8 cellular contexts compared by ENCODE assay signal in genomic region chr2:197205590-197206215, GRCh38.
A peak's percentile ranks its signal among the peaks of the same experiment; 100 is the strongest.
DNase-seq lines count a peak whose midpoint lies in the region; ATAC-seq and TF ChIP-seq lines count a peak whose summit lies in the region.

No MANE protein-coding gene starts in this region.

- H3K4me1 Mint-ChIP-seq in natural killer cell treated with Interleukin-12 subunit alpha and Interleukin-12 subunit beta and Interleukin-15 and Interleukin-18, amount 100 ng/mL, for 72 hours (ENCODE audit: low read depth in 2 of 2) = peaks cover 76 to 87% of the 10 kb centered on the region in 2 donors
- H3K4me1 Mint-ChIP-seq in nephron progenitor cell = peaks cover 12% of the 10 kb centered on the region

- TF ChIP-seq CTCF in nephron progenitor cell (IDR thresholded peaks at IDR 0.05) = no peak

- peaks cover 14% of the 10 kb centered on the region for H3K36me3 Mint-ChIP-seq in natural killer cell treated with Interleukin-12 subunit alpha and Interleukin-12 subunit beta and Interleukin-15 and Interleukin-18, amount 100 ng/mL, for 72 hours
- no peaks in the 10 kb centered on the region for H3K36me3 Mint-ChIP-seq in nephron progenitor cell (ENCODE audit: low read depth)

- peak; percentile 35 to 39 for DNase-seq in activated CD8-positive, alpha-beta memory T cell treated with anti-CD3 and anti-CD28 coated beads for 4 hours (ENCODE audit: low read depth in 2 of 2)
- no peak for DNase-seq in natural killer cell treated with Interleukin-12 subunit alpha and Interleukin-12 subunit beta and Interleukin-15 and Interleukin-18, amount 100 ng/mL, for 72 hours (ENCODE audit: low spot score)
- DNase-seq in KG1 (lab: John Stamatoyannopoulos, UW) (no peak), NCI-H128 (lab: John Stamatoyannopoulos, UW; ENCODE audit: unreplicated experiment) (no peak), SW 1271 (lab: John Stamatoyannopoulos, UW) (no peak), nephron progenitor cell (no peak)

- no peaks in the 10 kb centered on the region for H3K9me3 Mint-ChIP-seq in natural killer cell treated with Interleukin-12 subunit alpha and Interleukin-12 subunit beta and Interleukin-15 and Interleukin-18, amount 100 ng/mL, for 72 hours
- no peaks in the 10 kb centered on the region for H3K9me3 Mint-ChIP-seq in nephron progenitor cell

- H3K27me3 Mint-ChIP-seq in natural killer cell treated with Interleukin-12 subunit alpha and Interleukin-12 subunit beta and Interleukin-15 and Interleukin-18, amount 100 ng/mL, for 72 hours = no peaks in the 10 kb centered on the region
- H3K27me3 Mint-ChIP-seq in nephron progenitor cell (ENCODE audit: low read depth, poor library complexity) = peaks cover 3% of the 10 kb centered on the region

- ATAC-seq in GM19372 (IDR thresholded peaks at IDR 0.05; ENCODE audit: low read depth, unreplicated experiment) = peak; percentile 76
- ATAC-seq in HG03280 (IDR thresholded peaks at IDR 0.05; ENCODE audit: unreplicated experiment) = peak; percentile 73
- ATAC-seq in natural killer cell treated with Interleukin-12 subunit alpha and Interleukin-12 subunit beta and Interleukin-15 and Interleukin-18, amount 100 ng/mL, for 72 hours = peak; percentile 88 to 95

- H3K4me3 Mint-ChIP-seq in natural killer cell treated with Interleukin-12 subunit alpha and Interleukin-12 subunit beta and Interleukin-15 and Interleukin-18, amount 100 ng/mL, for 72 hours = peak overlapping the region; percentile 88
- no peak overlapping the region for H3K4me3 Mint-ChIP-seq in nephron progenitor cell

- peak overlapping the region; percentile 88 to 93 for H3K27ac Mint-ChIP-seq in natural killer cell treated with Interleukin-12 subunit alpha and Interleukin-12 subunit beta and Interleukin-15 and Interleukin-18, amount 100 ng/mL, for 72 hours
- no peak overlapping the region for H3K27ac Mint-ChIP-seq in nephron progenitor cell

Comparison
In these comparisons a context has a peak if more than half of its experiments do, and no peak if none do; other contexts are left out.
1. DNase-seq: peak in activated CD8-positive, alpha-beta memory T cell treated with anti-CD3 and anti-CD28 coated beads for 4 hours (2 of 2); none in natural killer cell treated with Interleukin-12 subunit alpha and Interleukin-12 subunit beta and Interleukin-15 and Interleukin-18, amount 100 ng/mL, for 72 hours (single experiment), KG1 (single experiment), NCI-H128 (single experiment), SW 1271 (0 of 2) and nephron progenitor cell (single experiment).
2. Peak in every context shown above with its lines, with median percentiles within 50 percentile points of each other: ATAC-seq.